ENCODE assay signal across 8 cellular contexts in the genomic region with DNA sequence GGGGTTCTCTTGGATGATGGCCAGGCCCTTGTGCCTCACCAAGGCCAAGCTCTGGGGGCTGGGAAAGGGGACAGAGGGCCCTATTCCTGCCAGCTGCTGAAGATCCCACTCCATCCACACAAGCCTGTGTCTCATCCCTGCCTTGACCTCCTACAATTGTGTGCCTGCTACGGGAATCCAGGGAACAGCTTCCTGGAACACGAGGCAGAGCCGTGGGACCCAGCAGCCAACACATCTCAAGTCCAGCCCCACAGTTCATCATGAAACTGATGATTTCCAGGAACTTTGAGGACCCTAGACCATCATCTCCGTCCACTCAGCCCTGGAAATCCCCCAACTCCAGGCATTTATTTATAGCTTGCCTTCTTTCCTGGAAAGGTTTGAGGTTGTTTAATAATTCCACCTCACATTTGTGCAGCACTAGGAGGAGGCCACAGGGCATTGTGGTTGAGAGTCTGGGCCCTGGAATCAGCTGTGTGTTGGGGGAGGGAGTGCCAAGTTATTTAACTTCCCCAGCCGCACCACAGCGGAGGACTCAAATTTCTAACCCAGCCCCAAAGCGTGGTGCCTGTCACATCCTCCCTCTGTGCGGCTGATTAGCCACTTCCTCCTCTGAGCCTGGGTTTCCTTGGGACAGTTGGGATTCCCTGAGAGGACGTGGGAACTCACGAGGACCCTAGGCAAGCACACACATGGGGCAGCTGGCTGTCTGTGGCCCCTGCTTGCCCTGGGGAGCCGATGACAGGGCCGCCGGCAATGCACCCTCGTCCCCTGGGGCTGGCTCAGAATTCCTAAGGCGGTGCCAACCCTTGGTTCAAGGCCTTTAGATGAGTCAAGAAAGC. TPM values are rescaled to one million over a fixed set of nuclear protein-coding genes. Genes with fewer than 3 reads are reported as not detected.
DNase-seq lines count a peak whose midpoint lies in the region; ATAC-seq and TF ChIP-seq lines count a peak whose summit lies in the region.

No MANE protein-coding gene starts in this region.

- no peaks in the 10 kb centered on the region for H3K79me2 ChIP-seq in Karpas-422 (ENCODE audit: low read length)

- H3K4me3 Mint-ChIP-seq in activated naive CD8-positive, alpha-beta T cell treated with anti-CD3 and anti-CD28 coated beads for 36 hours: no peak overlapping the region
- H3K4me3 Mint-ChIP-seq in CD8-positive, alpha-beta memory T cell: no peak overlapping the region

- H3K36me3 ChIP-seq in Karpas-422 (ENCODE audit: insufficient read depth, low read length) (no peaks in the 10 kb centered on the region), prostate gland (no peaks in the 10 kb centered on the region)
- no peaks in the 10 kb centered on the region for H3K36me3 ChIP-seq in CD8-positive, alpha-beta memory T cell (ENCODE audit: insufficient read depth, low read length)

- DNase-seq in GM10266 (ENCODE audit: extremely low spot score): peak; percentile 40
- peak; percentile 67 for DNase-seq in Karpas-422
- peak; percentile 14 for DNase-seq in activated naive CD8-positive, alpha-beta T cell treated with anti-CD3 and anti-CD28 coated beads for 36 hours
- peak; percentile 86 for DNase-seq in cardiac septum (ENCODE audit: low spot score)
- peak; percentile 42 for DNase-seq in prostate gland (ENCODE audit: low spot score)
- DNase-seq in CD8-positive, alpha-beta memory T cell: no peak

- H3K27ac ChIP-seq in Karpas-422 (ENCODE audit: low read length) (no peak overlapping the region), prostate gland (peak overlapping the region; percentile 30 to 55)
- H3K27ac ChIP-seq in CD8-positive, alpha-beta memory T cell (ENCODE audit: low read depth, low read length): no peak overlapping the region

- H3K9me3 ChIP-seq in Karpas-422 (ENCODE audit: low read length): no peaks in the 10 kb centered on the region
- H3K9me3 ChIP-seq in prostate gland: no peaks in the 10 kb centered on the region
- no peaks in the 10 kb centered on the region for H3K9me3 ChIP-seq in CD8-positive, alpha-beta memory T cell (ENCODE audit: low read length)

- H4K20me1 ChIP-seq in Karpas-422 (ENCODE audit: insufficient read depth, low read depth, low read length): no peaks in the 10 kb centered on the region

- no peaks in the 10 kb centered on the region for H3K27me3 ChIP-seq in Karpas-422 (ENCODE audit: low read length)
- no peaks in the 10 kb centered on the region for H3K27me3 ChIP-seq in prostate gland (replicated peaks; ENCODE audit: insufficient read depth)
- no peaks in the 10 kb centered on the region for H3K27me3 ChIP-seq in CD8-positive, alpha-beta memory T cell (ENCODE audit: insufficient read depth, low read length, poor library complexity, severe bottlenecking)

- H3K9ac ChIP-seq in Karpas-422 (ENCODE audit: low read length): peak overlapping the region; percentile 35; the same call in 1 of the 2 replicates

- CTCF ChIA-PET in CD8-positive, alpha-beta memory T cell (lab: Charles Lee): interaction anchor here (1.0 to 1.4 kb wide), 2 partner anchors 12 to 22 kb away, joined by 3 read pairs; no protein-coding TSS in a partner anchor

- no peak for TF ChIP-seq POLR2A in prostate gland (IDR thresholded peaks at IDR 0.05)

- intact Hi-C loops in cardiac septum (cut with DNase I): no loop called here
- intact Hi-C loops in prostate gland (cut with DNase I): loop anchor here (2.0 kb wide), 1 partner anchor 41 kb away; no protein-coding TSS in a partner anchor

- H3K9me2 ChIP-seq in Karpas-422 (replicated peaks; ENCODE audit: insufficient read depth, low read length): no peaks in the 10 kb centered on the region

- H3K27me3 Mint-ChIP-seq in activated naive CD8-positive, alpha-beta T cell treated with anti-CD3 and anti-CD28 coated beads for 36 hours: peaks cover 26% of the 10 kb centered on the region
- H3K27me3 Mint-ChIP-seq in CD8-positive, alpha-beta memory T cell: peaks cover 4 to 14% of the 10 kb centered on the region in 2 donors

- TF ChIP-seq CTCF in GM10266 (IDR thresholded peaks at IDR 0.05; ENCODE audit: control insufficient read depth, insufficient read depth, low read depth, missing control alignments): no peak
- TF ChIP-seq CTCF in prostate gland (IDR thresholded peaks at IDR 0.05): no peak

- H3K4me1 Mint-ChIP-seq in activated naive CD8-positive, alpha-beta T cell treated with anti-CD3 and anti-CD28 coated beads for 36 hours: peaks cover 12% of the 10 kb centered on the region
- peaks cover 0 to 8% (median 2%) of the 10 kb centered on the region in 3 donors for H3K4me1 Mint-ChIP-seq in CD8-positive, alpha-beta memory T cell

- no peaks in the 10 kb centered on the region for H3K36me3 Mint-ChIP-seq in activated naive CD8-positive, alpha-beta T cell treated with anti-CD3 and anti-CD28 coated beads for 36 hours
- H3K36me3 Mint-ChIP-seq in CD8-positive, alpha-beta memory T cell: no peaks in the 10 kb centered on the region

- H3K4me3 ChIP-seq in Karpas-422 (ENCODE audit: low read length) (0 out of 2 replicates have a peak overlapping the region, but pooled peaks have one; percentile 13), prostate gland (no peak overlapping the region)
- H3K4me3 ChIP-seq in CD8-positive, alpha-beta memory T cell (ENCODE audit: low read length): no peak overlapping the region

- no peak overlapping the region for H3K4me2 ChIP-seq in Karpas-422 (ENCODE audit: low read depth, low read length, poor library complexity, severe bottlenecking)

- peaks cover 9% of the 10 kb centered on the region for H3K4me1 ChIP-seq in Karpas-422 (ENCODE audit: low read length)
- no peaks in the 10 kb centered on the region for H3K4me1 ChIP-seq in prostate gland (replicated peaks)
- H3K4me1 ChIP-seq in CD8-positive, alpha-beta memory T cell (ENCODE audit: insufficient read depth, low read length): peaks cover 12% of the 10 kb centered on the region

- H3K27ac Mint-ChIP-seq in activated naive CD8-positive, alpha-beta T cell treated with anti-CD3 and anti-CD28 coated beads for 36 hours: no peak overlapping the region
- H3K27ac Mint-ChIP-seq in CD8-positive, alpha-beta memory T cell: no peak overlapping the region

- POLR2A ChIA-PET in CD8-positive, alpha-beta memory T cell (lab: Charles Lee): no interaction called here

- ATAC-seq in HG02852 (IDR thresholded peaks at IDR 0.05; ENCODE audit: unreplicated experiment) (no peak), HG03045 (IDR thresholded peaks at IDR 0.05; ENCODE audit: unreplicated experiment) (no peak)

- 15% methylated on average over 15 of the region's 15 CpGs for WGBS in prostate gland

- no peaks in the 10 kb centered on the region for H3K9me3 Mint-ChIP-seq in activated naive CD8-positive, alpha-beta T cell treated with anti-CD3 and anti-CD28 coated beads for 36 hours
- no peaks in the 10 kb centered on the region for H3K9me3 Mint-ChIP-seq in CD8-positive, alpha-beta memory T cell

- H2AFZ ChIP-seq in Karpas-422 (ENCODE audit: low read length): no peak overlapping the region

RNA-seq across cellular contexts. Expression of gene GGTA1, which starts 58.2 kb away (rescaled TPM):
- total RNA-seq in Karpas-422 (2014; rRNA removed; shearing (Covaris generic); ENCODE audit: low replicate concordance): not detected in 2 replicates
- total RNA-seq in activated naive CD8-positive, alpha-beta T cell treated with anti-CD3 and anti-CD28 coated beads for 36 hours: not detected
- 8.8 TPM for total RNA-seq in cardiac septum
- total RNA-seq in prostate gland: 1 to 10 TPM; 1.9 to 2.4 TPM
- total RNA-seq in CD8-positive, alpha-beta memory T cell: not detected
- not detected for polyA plus RNA-seq in CD8-positive, alpha-beta memory T cell

Comparison
In these comparisons a context has a peak if more than half of its experiments do, and no peak if none do; other contexts are left out.
1. DNase-seq: peak in GM10266 (single experiment), Karpas-422 (single experiment), activated naive CD8-positive, alpha-beta T cell treated with anti-CD3 and anti-CD28 coated beads for 36 hours (single experiment), cardiac septum (single experiment) and prostate gland (single experiment); none in CD8-positive, alpha-beta memory T cell (0 of 5).
2. H3K27ac ChIP-seq: peak in prostate gland (2 of 2); none in Karpas-422 (single experiment) and CD8-positive, alpha-beta memory T cell (single experiment).